In the genomic region with DNA sequence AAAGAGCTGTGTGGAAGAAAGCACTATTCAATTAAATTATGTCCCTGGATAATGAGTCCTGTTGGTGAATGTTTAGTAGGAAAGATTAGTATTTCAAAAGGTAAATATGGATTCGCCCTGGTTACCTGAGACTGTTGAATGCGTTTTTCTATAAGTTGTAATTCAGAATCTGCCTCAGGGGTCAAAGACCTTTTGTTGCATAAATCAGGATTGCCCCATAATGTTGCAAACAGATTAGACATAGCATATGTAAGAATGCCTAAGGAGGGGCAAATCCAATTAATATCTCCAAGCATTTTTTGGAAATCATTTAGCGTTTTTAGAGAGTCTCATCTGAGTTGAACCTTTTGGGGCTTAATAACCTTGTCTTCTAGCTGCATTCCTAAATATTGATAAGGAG, we compare ENCODE assay signal across 33 cellular contexts.
"Had no signal": no experiment of that assay in that cellular context is flagged by ENCODE, and none has a peak within 500 bp of the region (broad histone marks: within the 10 kb centered on the region; RNA-seq: fewer than 3 reads in every experiment).

No MANE protein-coding gene starts in this region.

- H3K9me3 ChIP-seq: MG63, Peyer's patch had no signal

- H3K36me3 ChIP-seq: brain microvascular endothelial cell, cardiac muscle cell, MG63, Peyer's patch, WERI-Rb-1 had no signal

- H3K4me1 ChIP-seq: Peyer's patch had no signal

- H3K4me3 ChIP-seq: cardiac muscle cell, MG63, Peyer's patch had no signal

- ATAC-seq: activated CD8-positive, alpha-beta memory T cell treated with anti-CD3 and anti-CD28 coated beads, Interleukin-2, amount 10 ng/mL, durations not matched to agents 7 days and 5 days; activated naive CD8-positive, alpha-beta T cell treated with anti-CD3 and anti-CD28 coated beads, Interleukin-2, amount 50 U/mL, for 24 hours; Right ventricle myocardium inferior had no signal

- H3K27me3 ChIP-seq: brain microvascular endothelial cell, cardiac muscle cell, MG63, Peyer's patch had no signal

- DNase-seq: activated CD4-positive, alpha-beta memory T cell treated with anti-CD3 and anti-CD28 coated beads, Interleukin-2, amount 10 ng/mL, durations not matched to agents 7 days and 5 days; activated CD4-positive, alpha-beta T cell treated with anti-CD3 and anti-CD28 coated beads for 1 hour; activated CD4-positive, alpha-beta T cell treated with anti-CD3 and anti-CD28 coated beads for 48 hours; activated CD4-positive, CD25-positive, alpha-beta regulatory T cell; activated CD8-positive, alpha-beta memory T cell treated with anti-CD3 and anti-CD28 coated beads for 24 hours; activated CD8-positive, alpha-beta memory T cell treated with anti-CD3 and anti-CD28 coated beads, Interleukin-2, amount 10 ng/mL, durations not matched to agents 7 days and 5 days; activated CD8-positive, alpha-beta memory T cell treated with anti-CD3 and anti-CD28 coated beads, Interleukin-2, amount 50 U/mL, for 48 hours; activated effector memory CD4-positive, alpha-beta T cell treated with Interleukin-2 at 50 U/mL for 16 hours; activated naive CD4-positive, alpha-beta T cell treated with anti-CD3 and anti-CD28 coated beads, Interleukin-2, amount 10 ng/mL, durations not matched to agents 7 days and 5 days; activated naive CD8-positive, alpha-beta T cell treated with anti-CD3 and anti-CD28 coated beads, Interleukin-2, amount 50 U/mL, for 24 hours; activated T-cell treated with anti-CD3 and anti-CD28 coated beads, Interleukin-2, amount 50 U/mL, for 48 hours; amniotic stem cell; aorta; brain microvascular endothelial cell; Karpas-422; KBM-7; MG63; NCI-H1048; NCI-H1436; NCI-H1694; NCI-H1930; NCI-H2081 treated with DMSO at 0.1 percent for 48 hours; NCI-H345; NCI-H524 treated with DMSO at 0.1 percent for 48 hours; Peyer's patch; RPMI8226; SW 1271; T-helper 1 cell; T-helper 2 cell; T-helper 9 cell; WERI-Rb-1 had no signal

- H3K27ac ChIP-seq: brain microvascular endothelial cell, cardiac muscle cell, Peyer's patch, WERI-Rb-1 had no signal
